Comparison of ENCODE assay signal across 19 cellular contexts in the genomic region with DNA sequence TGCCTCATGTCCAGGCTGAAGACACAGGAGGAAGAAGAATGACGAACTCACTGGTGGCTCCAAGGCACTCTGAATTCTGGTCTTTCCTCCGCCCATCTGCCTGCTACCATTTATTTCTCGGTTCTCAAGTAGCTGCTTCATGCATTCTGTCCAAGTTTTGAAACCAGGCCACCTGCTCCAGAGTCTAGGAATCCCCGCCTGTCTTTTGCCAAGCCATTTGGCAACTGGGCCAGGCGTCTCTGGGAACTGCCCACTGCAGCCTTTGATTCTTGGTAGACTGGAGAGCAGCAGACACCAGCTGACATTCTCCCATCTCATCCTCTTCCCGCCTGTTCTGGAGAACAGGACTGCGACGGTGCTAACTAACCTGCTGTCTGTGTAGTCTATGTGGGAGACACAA. TPM values are rescaled to one million over a fixed set of nuclear protein-coding genes. Genes with fewer than 3 reads are reported as not detected.
DNase-seq lines count a peak whose midpoint lies in the region; ATAC-seq lines count a peak whose summit lies in the region.
"Had no signal": no experiment of that assay in that cellular context is flagged by ENCODE, and none has a peak within 500 bp of the region (broad histone marks: within the 10 kb centered on the region; RNA-seq: fewer than 3 reads in every experiment).

No MANE protein-coding gene starts in this region.

- DNase-seq in CD8-positive, alpha-beta memory T cell = no peak
- peak; percentile 92 for DNase-seq in NCI-H446 treated with DMSO at 0.1 percent for 48 hours (lab: John Stamatoyannopoulos, UW)
- peak; percentile 13 to 27 for DNase-seq in hippocampal formation (lab: John Stamatoyannopoulos, UW)
- DNase-seq in pons (ENCODE audit: low spot score) = peak; percentile 49
- no peak for DNase-seq in NCI-H1436 (lab: John Stamatoyannopoulos, UW)
- DNase-seq: activated CD4-positive, alpha-beta T cell treated with anti-CD3 and anti-CD28 coated beads for 48 hours; central memory CD4-positive, alpha-beta T cell; NCI-H1417 treated with DMSO at 0.1 percent for 48 hours; NCI-H748 treated with DMSO at 0.1 percent for 48 hours; retina; RPMI8226; spleen; stimulated activated CD4-positive, alpha-beta T cell treated with anti-CD3 and anti-CD28 coated beads, Interleukin-2, amount 100 ng/mL, for 48 hours; stimulated activated naive CD4-positive, alpha-beta T cell had no signal

- ATAC-seq in HG03039 (IDR thresholded peaks at IDR 0.05; ENCODE audit: unreplicated experiment) (no peak), HG03108 (IDR thresholded peaks at IDR 0.05; ENCODE audit: unreplicated experiment) (no peak)

- H3K36me3 Mint-ChIP-seq in CD8-positive, alpha-beta memory T cell = peaks cover 4 to 61% (median 22%) of the 10 kb centered on the region in 3 donors

- no peak overlapping the region for H3K4me3 Mint-ChIP-seq in CD8-positive, alpha-beta memory T cell
- H3K4me3 Mint-ChIP-seq: activated naive CD4-positive, alpha-beta T cell treated with anti-CD3 and anti-CD28 coated beads, Interleukin-2, amount 50 U/mL, for 24 hours; CD14-positive monocyte had no signal

- H3K4me3 ChIP-seq in CD8-positive, alpha-beta memory T cell (ENCODE audit: low read length) = no peak overlapping the region
- H3K4me3 ChIP-seq: HAP-1, spleen had no signal

- POLR2A ChIA-PET in CD8-positive, alpha-beta memory T cell (lab: Charles Lee) = no interaction called here

- no peaks in the 10 kb centered on the region for H3K27me3 Mint-ChIP-seq in CD8-positive, alpha-beta memory T cell
- H3K27me3 Mint-ChIP-seq: activated naive CD4-positive, alpha-beta T cell treated with anti-CD3 and anti-CD28 coated beads, Interleukin-2, amount 50 U/mL, for 24 hours had no signal

- H3K4me1 Mint-ChIP-seq in CD8-positive, alpha-beta memory T cell = peaks cover 11 to 22% (median 12%) of the 10 kb centered on the region in 3 donors

- H3K27ac ChIP-seq in CD8-positive, alpha-beta memory T cell (ENCODE audit: low read depth, low read length) = no peak overlapping the region
- H3K27ac ChIP-seq: spleen had no signal

- peaks cover 9% of the 10 kb centered on the region for H3K4me1 ChIP-seq in CD8-positive, alpha-beta memory T cell (ENCODE audit: insufficient read depth, low read length)
- H3K4me1 ChIP-seq: HAP-1 had no signal

- no peaks in the 10 kb centered on the region for H3K9me3 ChIP-seq in CD8-positive, alpha-beta memory T cell (ENCODE audit: low read length)
- H3K9me3 ChIP-seq: HAP-1, spleen had no signal

- H3K27ac Mint-ChIP-seq in CD8-positive, alpha-beta memory T cell = peak overlapping the region in 5 of 8 donors; percentile 56 to 89 (median 64)
- H3K27ac Mint-ChIP-seq: activated naive CD4-positive, alpha-beta T cell treated with anti-CD3 and anti-CD28 coated beads, Interleukin-2, amount 50 U/mL, for 24 hours had no signal

- peaks cover 26% of the 10 kb centered on the region for H3K36me3 ChIP-seq in CD8-positive, alpha-beta memory T cell (ENCODE audit: insufficient read depth, low read length)

- no peaks in the 10 kb centered on the region for H3K9me3 Mint-ChIP-seq in CD8-positive, alpha-beta memory T cell
- H3K9me3 Mint-ChIP-seq: activated naive CD4-positive, alpha-beta T cell treated with anti-CD3 and anti-CD28 coated beads, Interleukin-2, amount 50 U/mL, for 24 hours; CD14-positive monocyte had no signal

- CTCF ChIA-PET in CD8-positive, alpha-beta memory T cell (lab: Charles Lee) = interaction anchor here (0.7 kb wide), 1 partner anchor 360 kb away, joined by 4 read pairs; no protein-coding TSS in a partner anchor

- H3K27me3 ChIP-seq in CD8-positive, alpha-beta memory T cell (ENCODE audit: insufficient read depth, low read length, poor library complexity, severe bottlenecking) = no peaks in the 10 kb centered on the region
- H3K27me3 ChIP-seq: spleen had no signal

RNA-seq across cellular contexts. Expression of gene SLC35E1, which starts 10.8 kb away (rescaled TPM):
- 10 to 100 TPM; 41.9 to 43.8 TPM for total RNA-seq in CD8-positive, alpha-beta memory T cell
- polyA plus RNA-seq in CD8-positive, alpha-beta memory T cell = 30.6 TPM

RNA-seq across cellular contexts. Expression of gene CHERP, which starts 19.1 kb away (rescaled TPM):
- total RNA-seq in CD8-positive, alpha-beta memory T cell = 10 to 100 TPM; 73.1 to 74.2 TPM
- polyA plus RNA-seq in CD8-positive, alpha-beta memory T cell = 20.3 TPM

Comparison
In these comparisons a context has a peak if more than half of its experiments do, and no peak if none do; other contexts are left out.
1. DNase-seq: peak in NCI-H446 treated with DMSO at 0.1 percent for 48 hours (single experiment), hippocampal formation (2 of 2) and pons (single experiment); none in CD8-positive, alpha-beta memory T cell (0 of 5) and NCI-H1436 (single experiment).